In genomic region chr4:16715482-16715881, GRCh38 we compare ENCODE assay signal across 27 cellular contexts.
"Had no signal": no experiment of that assay in that cellular context is flagged by ENCODE, and none has a peak within 500 bp of the region (broad histone marks: within the 10 kb centered on the region; RNA-seq: fewer than 3 reads in every experiment).

No MANE protein-coding gene starts in this region.

- H3K4me3 Mint-ChIP-seq: activated CD4-positive, alpha-beta T cell treated with anti-CD3 and anti-CD28 coated beads for 36 hours; activated naive CD8-positive, alpha-beta T cell; activated T-cell treated with anti-CD3 and anti-CD28 coated beads, Interleukin-2, amount 50 U/mL, for 72 hours; brain; nephron progenitor cell; stimulated activated effector memory CD8-positive, alpha-beta T cell treated with anti-CD3 and anti-CD28 coated beads, Interleukin-12 subunit alpha, Interleukin-12 subunit beta, amount 100 ng/mL, for 72 hours had no signal

- H3K4me1 ChIP-seq: adrenal gland, ascending aorta, stomach, upper lobe of left lung, vagina had no signal

- H3K4me1 Mint-ChIP-seq: activated CD4-positive, alpha-beta T cell treated with anti-CD3 and anti-CD28 coated beads for 36 hours; nephron progenitor cell; stimulated activated effector memory CD8-positive, alpha-beta T cell treated with anti-CD3 and anti-CD28 coated beads, Interleukin-12 subunit alpha, Interleukin-12 subunit beta, amount 100 ng/mL, for 72 hours had no signal

- ATAC-seq: activated CD4-positive, alpha-beta T cell treated with anti-CD3 and anti-CD28 coated beads for 36 hours; activated T-cell treated with anti-CD3 and anti-CD28 coated beads, Interleukin-2, amount 50 U/mL, for 72 hours; left ventricle myocardium superior; stimulated activated effector memory CD8-positive, alpha-beta T cell treated with anti-CD3 and anti-CD28 coated beads, Interleukin-12 subunit alpha, Interleukin-12 subunit beta, amount 100 ng/mL, for 72 hours had no signal

- H3K4me3 ChIP-seq: adrenal gland, ascending aorta, ovary, right lobe of liver, skin epidermis, stomach, thyroid gland, upper lobe of left lung, vagina had no signal

- H3K27ac Mint-ChIP-seq: activated CD4-positive, alpha-beta T cell treated with anti-CD3 and anti-CD28 coated beads for 36 hours; activated naive CD8-positive, alpha-beta T cell; activated T-cell treated with anti-CD3 and anti-CD28 coated beads, Interleukin-2, amount 50 U/mL, for 72 hours; brain; nephron progenitor cell; progenitor cell of endocrine pancreas; stimulated activated effector memory CD8-positive, alpha-beta T cell treated with anti-CD3 and anti-CD28 coated beads, Interleukin-12 subunit alpha, Interleukin-12 subunit beta, amount 100 ng/mL, for 72 hours had no signal

- H3K9me3 ChIP-seq: adrenal gland, ascending aorta, neutrophil, ovary, right lobe of liver, stomach, thyroid gland, upper lobe of left lung, vagina had no signal

- H3K9me3 Mint-ChIP-seq: stimulated activated effector memory CD8-positive, alpha-beta T cell treated with anti-CD3 and anti-CD28 coated beads, Interleukin-12 subunit alpha, Interleukin-12 subunit beta, amount 100 ng/mL, for 72 hours had no signal

- H3K36me3 Mint-ChIP-seq: activated naive CD8-positive, alpha-beta T cell; brain; stimulated activated effector memory CD8-positive, alpha-beta T cell treated with anti-CD3 and anti-CD28 coated beads, Interleukin-12 subunit alpha, Interleukin-12 subunit beta, amount 100 ng/mL, for 72 hours had no signal

- H3K27me3 Mint-ChIP-seq: progenitor cell of endocrine pancreas had no signal

- H3K36me3 ChIP-seq: adrenal gland, ascending aorta, neutrophil, ovary, right lobe of liver, stomach, thyroid gland, upper lobe of left lung, vagina had no signal

- H3K27ac ChIP-seq: adrenal gland, ascending aorta, neutrophil, ovary, right lobe of liver, skin epidermis, stomach, thyroid gland, upper lobe of left lung, vagina had no signal

- DNase-seq: activated CD4-positive, alpha-beta T cell treated with anti-CD3 and anti-CD28 coated beads for 36 hours; activated CD4-positive, alpha-beta T cell treated with anti-CD3 and anti-CD28 coated beads, Interleukin-2, amount 50 U/mL, for 4 hours; activated CD4-positive, CD25-positive, alpha-beta regulatory T cell; activated naive CD4-positive, alpha-beta T cell; activated T-cell treated with anti-CD3 and anti-CD28 coated beads for 4 hours; activated T-cell treated with anti-CD3 and anti-CD28 coated beads, Interleukin-2, amount 50 U/mL, for 72 hours; adrenal gland; central memory CD4-positive, alpha-beta T cell; effector CD8-positive, alpha-beta T cell; islet precursor cell; left ventricle myocardium superior; nephron progenitor cell; ovary; right lobe of liver; stimulated activated CD4-positive, alpha-beta T cell treated with anti-CD3 and anti-CD28 coated beads, Interleukin-12 subunit alpha, Interleukin-12 subunit beta, amount 100 ng/mL, for 4 hours; stimulated activated CD4-positive, alpha-beta T cell treated with anti-CD3 and anti-CD28 coated beads, Interleukin-4, amount 100 ng/mL, for 24 hours; stomach; thyroid gland; upper lobe of left lung had no signal

- H3K27me3 ChIP-seq: adrenal gland, ascending aorta, neutrophil, ovary, right lobe of liver, stomach, thyroid gland, upper lobe of left lung, vagina had no signal
